15 cellular contexts compared by ENCODE assay signal in the genomic region with DNA sequence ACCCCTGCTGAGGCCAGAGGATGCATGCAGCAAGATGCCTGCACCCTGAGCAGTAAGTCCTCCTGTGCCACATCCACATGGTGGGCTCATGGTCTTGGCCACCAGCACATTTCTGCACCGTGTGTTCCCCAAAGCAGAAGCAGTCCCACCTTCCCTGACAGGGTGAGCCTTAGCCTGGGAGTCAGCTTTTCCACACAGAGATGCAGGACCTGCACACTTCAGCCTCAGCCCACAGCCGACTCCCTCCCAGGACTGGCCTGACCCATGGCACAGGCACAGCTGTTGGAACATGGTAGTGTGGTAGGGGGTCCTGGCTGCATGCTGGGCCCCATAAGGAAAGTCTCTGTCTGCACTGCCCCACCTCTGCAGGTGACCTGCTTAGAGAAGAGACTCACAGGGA. TPM values are rescaled to one million over a fixed set of nuclear protein-coding genes. Genes with fewer than 3 reads are reported as not detected.
DNase-seq lines count a peak whose midpoint lies in the region; ATAC-seq and TF ChIP-seq lines count a peak whose summit lies in the region.
"Had no signal": no experiment of that assay in that cellular context is flagged by ENCODE, and none has a peak within 500 bp of the region (broad histone marks: within the 10 kb centered on the region; RNA-seq: fewer than 3 reads in every experiment).

No MANE protein-coding gene starts in this region.

- TF ChIP-seq CTCF in lung (IDR thresholded peaks at IDR 0.05; ENCODE audit: control extremely low read depth, extremely low read depth) = no peak

- ATAC-seq in Right ventricle myocardium inferior = no peak
- ATAC-seq in left ventricle myocardium superior = no peak
- no peak for ATAC-seq in lung (ENCODE audit: insufficient read depth, low FRiP score)

- no peak overlapping the region for H3K27ac ChIP-seq in lung (ENCODE audit: low read depth in 1 of 2, low read length in 1 of 2)

- no peak overlapping the region for H3K4me3 ChIP-seq in lung

- no peaks in the 10 kb centered on the region for H3K27me3 ChIP-seq in lung (ENCODE audit: control insufficient read depth, insufficient read depth)

- H3K36me3 ChIP-seq in lung (ENCODE audit: control insufficient read depth in 2 of 2, insufficient read depth in 2 of 2, low read length in 2 of 2) = peaks cover 0 to 13% of the 10 kb centered on the region in 2 donors

- intact Hi-C loops in Right ventricle myocardium inferior (cut with DNase I) (no loop called here), left ventricle myocardium superior (cut with micrococcal nuclease) (no loop called here)

- peaks cover 2 to 10% of the 10 kb centered on the region in 2 donors for H3K9me3 ChIP-seq in lung (ENCODE audit: control insufficient read depth in 2 of 2, insufficient read depth in 1 of 2, low read length in 1 of 2)

- DNase-seq in Right ventricle myocardium inferior (ENCODE audit: missing footprints) (peak; percentile 14), left ventricle myocardium superior (no peak), lung (ENCODE audit: low spot score) (peak; percentile 25), NCI-H2029 treated with DMSO at 0.1 percent for 48 hours (lab: John Stamatoyannopoulos, UW) (no peak), NCI-H510A treated with DMSO at 0.1 percent for 48 hours (lab: John Stamatoyannopoulos, UW) (no peak)
- peak; percentile 44 for DNase-seq in activated CD8-positive, alpha-beta memory T cell treated with anti-CD3 and anti-CD28 coated beads, Interleukin-2, amount 50 U/mL, for 48 hours
- peak; percentile 13 for DNase-seq in stimulated activated CD8-positive, alpha-beta memory T cell treated with anti-CD3 and anti-CD28 coated beads, Interleukin-4, amount 100 ng/mL, for 48 hours
- DNase-seq: COR-L47, EL, KBM-7, NCI-H1436, NCI-H2029, NCI-H2171 treated with DMSO at 0.1 percent for 48 hours, NCI-H510A, NCI-H82 had no signal

- WGBS in lung, 2 donors = 99 to 100% methylated on average over 2 of the region's 2 CpGs

- peaks cover 0 to 21% of the 10 kb centered on the region in 2 donors for H3K4me1 ChIP-seq in lung (ENCODE audit: control insufficient read depth in 2 of 2, insufficient read depth in 2 of 2, low read length in 2 of 2)

RNA-seq across cellular contexts. Expression of gene SNED1, which starts 5.0 kb away (rescaled TPM):
- total RNA-seq in Right ventricle myocardium inferior (6.7 TPM), left ventricle myocardium superior (7.4 TPM), lung (10 to 100 TPM; 57.1 to 74.6 TPM)
- polyA plus RNA-seq in lung = 10 to 100 TPM in 1 of 2 donors, 1 to 10 TPM in 1; 5.9 to 12.3 TPM

Comparison
In these comparisons a context has a peak if more than half of its experiments do, and no peak if none do; other contexts are left out.
1. DNase-seq: peak in Right ventricle myocardium inferior (single experiment), activated CD8-positive, alpha-beta memory T cell treated with anti-CD3 and anti-CD28 coated beads, Interleukin-2, amount 50 U/mL, for 48 hours (single experiment), lung (single experiment) and stimulated activated CD8-positive, alpha-beta memory T cell treated with anti-CD3 and anti-CD28 coated beads, Interleukin-4, amount 100 ng/mL, for 48 hours (single experiment); none in left ventricle myocardium superior (single experiment), NCI-H2029 treated with DMSO at 0.1 percent for 48 hours (single experiment) and NCI-H510A treated with DMSO at 0.1 percent for 48 hours (single experiment).